ENCODE assay signal across 13 cellular contexts in genomic region chr14:29857545-29857944, GRCh38.
DNase-seq lines count a peak whose midpoint lies in the region; ATAC-seq, FAIRE-seq and TF ChIP-seq lines count a peak whose summit lies in the region.
"Had no signal": no experiment of that assay in that cellular context is flagged by ENCODE, and none has a peak within 500 bp of the region (broad histone marks: within the 10 kb centered on the region; RNA-seq: fewer than 3 reads in every experiment).

No MANE protein-coding gene starts in this region.

- TF ChIP-seq CTCF in prostate gland (IDR thresholded peaks at IDR 0.05) = no peak
- TF ChIP-seq CTCF in GM10248 (IDR thresholded peaks at IDR 0.05; ENCODE audit: control extremely low read depth, extremely low read depth, low read depth, missing control alignments) = no peak

- intact Hi-C loops in prostate gland (cut with DNase I) = no loop called here

- WGBS in prostate gland = 88% methylated on average over 3 of the region's 3 CpGs

- no peak overlapping the region for H3K27ac ChIP-seq in prostate gland
- H3K27ac ChIP-seq: tibial nerve had no signal

- H3K27me3 ChIP-seq in prostate gland (replicated peaks; ENCODE audit: insufficient read depth) = no peaks in the 10 kb centered on the region
- H3K27me3 ChIP-seq: tibial nerve had no signal

- no peak for DNase-seq in GM12891 (ENCODE audit: insufficient read length, low spot score)
- no peak for DNase-seq in prostate gland (ENCODE audit: low spot score)
- no peak for DNase-seq in putamen (ENCODE audit: low spot score)
- DNase-seq in GM10248 (ENCODE audit: extremely low spot score) = no peak
- DNase-seq in NCI-H774 (lab: John Stamatoyannopoulos, UW) = no peak
- DNase-seq: activated CD4-positive, alpha-beta memory T cell treated with anti-CD3 and anti-CD28 coated beads for 36 hours; AML-193; GF-D8; HFFc6 had no signal

- no peaks in the 10 kb centered on the region for H3K4me1 ChIP-seq in prostate gland (replicated peaks)

- POLR2A ChIA-PET in GM10248 (lab: Yijun Ruan, JAX) = no interaction called here

- CTCF ChIA-PET in GM10248 (lab: Yijun Ruan, JAX) = no interaction called here

- no peak overlapping the region for H3K4me3 ChIP-seq in prostate gland
- H3K4me3 ChIP-seq: tibial nerve had no signal

- FAIRE-seq in GM12891 (lab: Jason Lieb, UNC) = no peak

- ATAC-seq in GM19397 (IDR thresholded peaks at IDR 0.05; ENCODE audit: unreplicated experiment) = peak; percentile 63
- peak; percentile 83 for ATAC-seq in HG02840 (IDR thresholded peaks at IDR 0.05; ENCODE audit: low FRiP score, unreplicated experiment)
- ATAC-seq in HG03520 (IDR thresholded peaks at IDR 0.05; ENCODE audit: unreplicated experiment) = peak; percentile 73

- no peaks in the 10 kb centered on the region for H3K36me3 ChIP-seq in prostate gland
- H3K36me3 ChIP-seq: tibial nerve had no signal

- TF ChIP-seq POLR2A in GM12891 (IDR thresholded peaks at IDR 0.05; ENCODE audit: low read depth, low read length) (no peak), prostate gland (IDR thresholded peaks at IDR 0.05) (no peak)

- H3K9me3 ChIP-seq in prostate gland = no peaks in the 10 kb centered on the region

TF ChIP-seq in GM12891, 5 proteins besides CTCF, POLR2A, EP300 and RAD21:
- peak; percentile 37; the same call in 1 of the 2 replicates for TF ChIP-seq SPI1 (IDR thresholded peaks at IDR 0.05; ENCODE audit: low read depth, low read length)
- TF ChIP-seq PAX5 (IDR thresholded peaks at IDR 0.05; ENCODE audit: insufficient read depth, low read length, severe bottlenecking) = peak; percentile 6
- no peak for TF ChIP-seq POLR2AphosphoS5 (IDR thresholded peaks at IDR 0.05; ENCODE audit: low read depth, low read length)
- no peak for TF ChIP-seq TAF1 (IDR thresholded peaks at IDR 0.05; ENCODE audit: low read depth, low read length)
